Comparison of ENCODE assay signal across 16 cellular contexts in genomic region chr7:11541330-11541729, GRCh38.
A peak's percentile ranks its signal among the peaks of the same experiment; 100 is the strongest.
DNase-seq lines count a peak whose midpoint lies in the region; ATAC-seq and TF ChIP-seq lines count a peak whose summit lies in the region.
"Had no signal": no experiment of that assay in that cellular context is flagged by ENCODE, and none has a peak within 500 bp of the region (broad histone marks: within the 10 kb centered on the region; RNA-seq: fewer than 3 reads in every experiment).

No MANE protein-coding gene starts in this region.

- no peak overlapping the region for H2BK120ac ChIP-seq in neuronal stem cell (ENCODE audit: low read depth, low read length)

- H3K9ac ChIP-seq in mammary epithelial cell (ENCODE audit: insufficient read depth, low read length) (no peak overlapping the region), neuronal stem cell (ENCODE audit: low read depth, low read length, poor library complexity) (no peak overlapping the region)

- H2BK5ac ChIP-seq in neuronal stem cell (ENCODE audit: low read length), result no peak overlapping the region

- H3K36me3 ChIP-seq in mammary epithelial cell (ENCODE audit: insufficient read depth, low read length) (no peaks in the 10 kb centered on the region), neuronal stem cell (replicated peaks in 1 of 2; ENCODE audit: control insufficient read depth in 2 of 2, insufficient read depth in 2 of 2, low read length in 2 of 2) (no peaks in the 10 kb centered on the region), Peyer's patch (no peaks in the 10 kb centered on the region)

- peak; percentile 70 for ATAC-seq in WTC11
- ATAC-seq in HG03097 (IDR thresholded peaks at IDR 0.05; ENCODE audit: low FRiP score, unreplicated experiment), result no peak

- no peak overlapping the region for H3K4me3 ChIP-seq in mammary epithelial cell (replicated peaks in 1 of 3; ENCODE audit: insufficient read depth in 1 of 3, low read depth in 2 of 3, low read length in 3 of 3)
- no peak overlapping the region for H3K4me3 ChIP-seq in neuronal stem cell (ENCODE audit: low read length in 2 of 2)
- H3K4me3 ChIP-seq in Peyer's patch, result no peak overlapping the region

- intact Hi-C loops in MCF 10A (cut with micrococcal nuclease) (no loop called here), mammary epithelial cell (cut with micrococcal nuclease) (no loop called here)

- no peak overlapping the region for H4K91ac ChIP-seq in neuronal stem cell (ENCODE audit: low read depth, low read length, poor library complexity)

- H2BK15ac ChIP-seq in neuronal stem cell (ENCODE audit: low read length), result no peak overlapping the region

- no peak overlapping the region for H3K4me2 ChIP-seq in mammary epithelial cell (ENCODE audit: insufficient read depth, low read depth, low read length)
- H3K4me2 ChIP-seq in neuronal stem cell (ENCODE audit: insufficient read depth, low read length, poor library complexity, severe bottlenecking), result no peak overlapping the region

- H3K9me3 Mint-ChIP-seq in MCF 10A (ENCODE audit: unreplicated experiment) (no peaks in the 10 kb centered on the region), WTC11 (peaks cover 9% of the 10 kb centered on the region; the same call in 1 of the 2 replicates)
- H3K9me3 Mint-ChIP-seq: H9 had no signal

- DNase-seq in MCF 10A (ENCODE audit: unreplicated experiment), result no peak
- DNase-seq in mammary epithelial cell, result no peak
- no peak for DNase-seq in WTC11 (ENCODE audit: low spot score)
- no peak for DNase-seq in neuronal stem cell (ENCODE audit: low spot score)
- DNase-seq in NCI-H748 treated with DMSO at 0.1 percent for 48 hours (lab: John Stamatoyannopoulos, UW), result no peak
- no peak for DNase-seq in Peyer's patch
- DNase-seq: C1 segment of cervical spinal cord; Calu3; CD4-positive, alpha-beta T cell; DMS 273 treated with DMSO at 0.1 percent for 48 hours; EL; GOT3; H9 had no signal

- H2AFZ ChIP-seq in mammary epithelial cell (ENCODE audit: low read depth, low read length), result no peak overlapping the region
- H2AFZ ChIP-seq in neuronal stem cell (ENCODE audit: low read length), result no peak overlapping the region

- H3K9me3 ChIP-seq in mammary epithelial cell (replicated peaks; ENCODE audit: insufficient read depth, low read length) (no peaks in the 10 kb centered on the region), neuronal stem cell (replicated peaks in 1 of 2; ENCODE audit: control insufficient read depth in 2 of 2, insufficient read depth in 1 of 2, low read depth in 1 of 2, low read length in 2 of 2) (peaks cover 1 to 25% of the 10 kb centered on the region in 2 donors), Peyer's patch (no peaks in the 10 kb centered on the region)

- H3K36me3 Mint-ChIP-seq in MCF 10A (ENCODE audit: insufficient read depth, unreplicated experiment) (no peaks in the 10 kb centered on the region), WTC11 (no peaks in the 10 kb centered on the region)
- H3K36me3 Mint-ChIP-seq: IgD-negative memory B cell had no signal

- H3K27me3 Mint-ChIP-seq in MCF 10A (ENCODE audit: insufficient read depth, unreplicated experiment) (no peaks in the 10 kb centered on the region), WTC11 (ENCODE audit: low read depth) (no peaks in the 10 kb centered on the region)
- H3K27me3 Mint-ChIP-seq: CD4-positive, alpha-beta T cell; IgD-negative memory B cell had no signal

- H3K23ac ChIP-seq in neuronal stem cell (ENCODE audit: low read depth, low read length, poor library complexity), result no peak overlapping the region

- no peak overlapping the region for H4K8ac ChIP-seq in neuronal stem cell (ENCODE audit: low read depth, low read length)

- H3K4me1 ChIP-seq in mammary epithelial cell (ENCODE audit: insufficient read depth, low read length) (peaks cover 12% of the 10 kb centered on the region), neuronal stem cell (ENCODE audit: control insufficient read depth in 2 of 2, insufficient read depth in 1 of 2, low read depth in 1 of 2, low read length in 2 of 2) (no peaks in the 10 kb centered on the region), Peyer's patch (no peaks in the 10 kb centered on the region)

- H3K4ac ChIP-seq in neuronal stem cell (ENCODE audit: low read length), result no peak overlapping the region

- no peak overlapping the region for H3K18ac ChIP-seq in neuronal stem cell (ENCODE audit: low read length)

- BruUV-seq in MCF 10A (replicated peaks; lab: Mats Ljungman, UMichigan) (no TSS peak), mammary epithelial cell (replicated peaks; lab: Mats Ljungman, UMichigan) (no TSS peak)

- H4K20me1 ChIP-seq in mammary epithelial cell (ENCODE audit: insufficient read depth, low read length), result no peaks in the 10 kb centered on the region

- CTCF ChIA-PET in MCF 10A (lab: Yijun Ruan, JAX), result no interaction called here
- CTCF ChIA-PET in mammary epithelial cell (lab: Charles Lee; ENCODE audit: low non-redundant PET), result no interaction called here
- CTCF ChIA-PET in WTC11 (lab: Charles Lee), result no interaction called here

- dilution Hi-C loops in mammary epithelial cell (cut with HindIII; ENCODE audit: low sequenced_read_pairs), result no loop called here

- POLR2A ChIA-PET in MCF 10A (lab: Yijun Ruan, JAX) (interaction anchor here (0.6 kb wide), 1 partner anchor 299 kb away, joined by 3 read pairs; no protein-coding TSS in a partner anchor), WTC11 (lab: Charles Lee) (no interaction called here)

- no peak overlapping the region for H3K27ac ChIP-seq in mammary epithelial cell (ENCODE audit: insufficient read depth, low read depth, low read length)
- H3K27ac ChIP-seq in neuronal stem cell (replicated peaks; ENCODE audit: low read length), result no peak overlapping the region
- no peak overlapping the region for H3K27ac ChIP-seq in Peyer's patch
- H3K27ac ChIP-seq: 22Rv1 had no signal

- H2AK5ac ChIP-seq in neuronal stem cell (ENCODE audit: low read depth, low read length), result no peak overlapping the region

- in situ Hi-C loops in mammary epithelial cell (cut with MboI; ENCODE audit: low sequenced_read_pairs in 2 of 2), result no loop called here

- H3K4me1 Mint-ChIP-seq in MCF 10A (ENCODE audit: insufficient read depth, unreplicated experiment) (peaks cover 19% of the 10 kb centered on the region), WTC11 (peaks cover 15% of the 10 kb centered on the region)
- H3K4me1 Mint-ChIP-seq: IgD-negative memory B cell had no signal

- H3K4me3 Mint-ChIP-seq in MCF 10A (ENCODE audit: unreplicated experiment) (no peak overlapping the region), WTC11 (no peak overlapping the region)
- H3K4me3 Mint-ChIP-seq: CD4-positive, alpha-beta T cell; H9; IgD-negative memory B cell had no signal

- peak overlapping the region; percentile 82 for H3K27ac Mint-ChIP-seq in MCF 10A (ENCODE audit: low read depth, unreplicated experiment)
- H3K27ac Mint-ChIP-seq in WTC11, result no peak overlapping the region
- H3K27ac Mint-ChIP-seq: CD4-positive, alpha-beta T cell; IgD-negative memory B cell had no signal

- H3K79me1 ChIP-seq in neuronal stem cell (ENCODE audit: low read depth, low read length), result no peaks in the 10 kb centered on the region

- peaks cover 22% of the 10 kb centered on the region for H3K27me3 ChIP-seq in mammary epithelial cell (ENCODE audit: insufficient read depth, low read length)
- H3K27me3 ChIP-seq in neuronal stem cell (ENCODE audit: control insufficient read depth in 3 of 3, insufficient read depth in 3 of 3, low read depth in 1 of 3, low read length in 3 of 3), result no peaks in the 10 kb centered on the region
- H3K27me3 ChIP-seq in Peyer's patch, result no peaks in the 10 kb centered on the region

- no peak overlapping the region for H3K14ac ChIP-seq in neuronal stem cell (ENCODE audit: low read length)

- no peaks in the 10 kb centered on the region for H3K79me2 ChIP-seq in mammary epithelial cell (ENCODE audit: insufficient read depth, low read length)

- peak overlapping the region; percentile 82 for H2BK12ac ChIP-seq in neuronal stem cell (ENCODE audit: low read length)

- 90% methylated on average over 8 of the region's 8 CpGs for WGBS in mammary epithelial cell (ENCODE audit: low coverage, missing lambda C conversion rate)
- WGBS in neuronal stem cell (ENCODE audit: extremely low coverage in 2 of 2, insufficient read length in 2 of 2, insufficient replicate concordance in 1 of 2), 2 donors, result no CpG with 5 or more reads among the region's 8 CpGs

- no peak for TF ChIP-seq POLR2A in Peyer's patch (IDR thresholded peaks at IDR 0.05)

- TF ChIP-seq CTCF in MCF 10A (IDR thresholded peaks at IDR 0.05; ENCODE audit: unreplicated experiment) (no peak), mammary epithelial cell (conservative IDR thresholded peaks at IDR 0.05 in 1 of 2, IDR thresholded peaks at IDR 0.05 in 1 of 2; ENCODE audit: extremely low read depth in 1 of 2, insufficient read depth in 1 of 2, low read depth in 1 of 2, low read length in 2 of 2) (no peak), WTC11 (IDR thresholded peaks at IDR 0.05) (no peak), Peyer's patch (IDR thresholded peaks at IDR 0.05) (no peak)

TF ChIP-seq in WTC11, 78 proteins besides CTCF, POLR2A, EP300 and RAD21 (continues in another document):
- TF ChIP-seq AFF4 (CRISPR knock-in tag; IDR thresholded peaks at IDR 0.05; ENCODE audit: borderline replicate concordance), result no peak
